8 cellular contexts compared by ENCODE assay signal in genomic region chr5:72452515-72453259, GRCh38. TPM values are rescaled to one million over a fixed set of nuclear protein-coding genes. Genes with fewer than 3 reads are reported as not detected.
DNase-seq lines count a peak whose midpoint lies in the region; ATAC-seq and TF ChIP-seq lines count a peak whose summit lies in the region.

No MANE protein-coding gene starts in this region.

- peak overlapping the region; percentile 94 to 100 (median 98) for H3K27ac Mint-ChIP-seq in nephron

- ATAC-seq in HG03378 (IDR thresholded peaks at IDR 0.05; ENCODE audit: unreplicated experiment): no peak

- peak overlapping the region; percentile 9; the same call in 1 of the 2 replicates for H3K4me3 ChIP-seq in AG10803 (ENCODE audit: low read length)

- H3K4me3 Mint-ChIP-seq in nephron: peak overlapping the region in 2 of 3 experiments; percentile 3 to 26

- peaks cover 92% of the 10 kb centered on the region for H3K4me1 Mint-ChIP-seq in nephron

- H3K27me3 Mint-ChIP-seq in nephron (ENCODE audit: low read depth): peaks cover 5% of the 10 kb centered on the region

- peak overlapping the region; percentile 53 for H3K27ac ChIP-seq in epithelial cell of prostate

- DNase-seq in AG10803 (ENCODE audit: low read depth) (peak; percentile 96), M059J (ENCODE audit: low read depth) (peak; percentile 92), epithelial cell of prostate (ENCODE audit: low read depth, low spot score) (no peak), CD1c-positive myeloid dendritic cell (ENCODE audit: extremely low spot score) (no peak), NCI-H524 (lab: John Stamatoyannopoulos, UW) (no peak)
- DNase-seq in stimulated activated CD4-positive, alpha-beta T cell treated with anti-CD3 and anti-CD28 coated beads, Interleukin-1b, Interleukin-23, amount 100 ng/mL, for 48 hours: no peak

- no peaks in the 10 kb centered on the region for H3K9me3 Mint-ChIP-seq in nephron

- TF ChIP-seq CTCF in AG10803 (conservative IDR thresholded peaks at IDR 0.05; ENCODE audit: low read length) (0 out of 2 replicates have a peak, but pooled peaks have one; percentile 2), nephron (IDR thresholded peaks at IDR 0.05; ENCODE audit: unreplicated experiment in 3 of 3) (no peak)

- H3K36me3 Mint-ChIP-seq in nephron (ENCODE audit: low read depth): no peaks in the 10 kb centered on the region

RNA-seq across cellular contexts. Expression of gene ZNF366, which starts 54.5 kb away (rescaled TPM):
- total RNA-seq in M059J (2014; rRNA removed; shearing (Covaris generic)): 0.96 and 1.4 TPM in 2 replicates

Comparison
In these comparisons a context has a peak if more than half of its experiments do, and no peak if none do; other contexts are left out.
1. DNase-seq: peak in AG10803 (single experiment) and M059J (single experiment); none in epithelial cell of prostate (single experiment), CD1c-positive myeloid dendritic cell (single experiment), stimulated activated CD4-positive, alpha-beta T cell treated with anti-CD3 and anti-CD28 coated beads, Interleukin-1b, Interleukin-23, amount 100 ng/mL, for 48 hours (single experiment) and NCI-H524 (0 of 2).